8 cellular contexts compared by ENCODE assay signal in the genomic region with DNA sequence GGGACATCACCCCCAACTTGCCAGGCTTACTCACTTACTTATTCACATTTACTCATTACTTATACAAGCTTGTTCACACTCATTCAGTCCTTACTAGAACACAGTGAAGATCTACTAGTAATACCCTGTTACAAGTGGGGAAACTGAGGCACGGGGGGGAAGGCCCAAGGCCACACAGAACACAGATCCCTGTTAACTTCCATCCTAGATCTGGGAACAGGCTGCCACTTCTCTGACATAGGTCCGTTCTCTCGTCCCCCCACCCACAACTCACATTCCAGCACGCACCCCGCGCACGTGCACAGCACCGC. TPM values are rescaled to one million over a fixed set of nuclear protein-coding genes. Genes with fewer than 3 reads are reported as not detected.
DNase-seq lines count a peak whose midpoint lies in the region; ATAC-seq and TF ChIP-seq lines count a peak whose summit lies in the region.

No MANE protein-coding gene starts in this region.

- no peak for TF ChIP-seq CTCF in body of pancreas (IDR thresholded peaks at IDR 0.05)

- no peak overlapping the region for H2AFZ ChIP-seq in ACC112 (ENCODE audit: low read length, unreplicated experiment)

- H3K9ac ChIP-seq in HUES6 (ENCODE audit: low read length), result peak overlapping the region; percentile 30

- no peaks in the 10 kb centered on the region for H3K79me2 ChIP-seq in ACC112 (ENCODE audit: control insufficient read depth, insufficient read depth, low read length, unreplicated experiment)

- DNase-seq in body of pancreas, result no peak
- DNase-seq in anterior cingulate cortex (lab: John Stamatoyannopoulos, UW), result no peak
- no peak for DNase-seq in NCI-H2029 treated with DMSO at 0.1 percent for 48 hours (lab: John Stamatoyannopoulos, UW)
- DNase-seq in iPS-NIHi11 (ENCODE audit: low spot score), result no peak

- H3K36me3 ChIP-seq in ACC112 (ENCODE audit: insufficient read depth, low read length), result no peaks in the 10 kb centered on the region
- no peaks in the 10 kb centered on the region for H3K36me3 ChIP-seq in HUES6 (ENCODE audit: control insufficient read depth, insufficient read depth, low read length)
- no peaks in the 10 kb centered on the region for H3K36me3 ChIP-seq in body of pancreas (replicated peaks in 1 of 2; ENCODE audit: insufficient read depth in 1 of 2, low read depth in 2 of 2)
- H3K36me3 ChIP-seq in mesodermal cell (ENCODE audit: control insufficient read depth, insufficient read depth, low read length), result no peaks in the 10 kb centered on the region

- peak overlapping the region; percentile 70 for H3K4me3 ChIP-seq in ACC112 (ENCODE audit: low read depth, low read length)
- peak overlapping the region; percentile 54 for H3K4me3 ChIP-seq in HUES6 (ENCODE audit: low read depth, low read length)
- no peak overlapping the region for H3K4me3 ChIP-seq in body of pancreas
- peak overlapping the region; percentile 30 for H3K4me3 ChIP-seq in mesodermal cell (ENCODE audit: extremely low read depth, insufficient read depth, low read length, poor library complexity, severe bottlenecking)

- ATAC-seq in body of pancreas, result no peak
- no peak for ATAC-seq in GM21528 (IDR thresholded peaks at IDR 0.05; ENCODE audit: low FRiP score, unreplicated experiment)

- no peak overlapping the region for H3K27ac ChIP-seq in ACC112 (ENCODE audit: low read depth, low read length)
- no peak overlapping the region for H3K27ac ChIP-seq in HUES6 (ENCODE audit: low read depth, low read length)
- peak overlapping the region in 3 of 4 donors; percentile 50 to 86 (median 75) for H3K27ac ChIP-seq in body of pancreas
- no peak overlapping the region for H3K27ac ChIP-seq in mesodermal cell (ENCODE audit: low read depth, low read length, severe bottlenecking)

- intact Hi-C loops in body of pancreas (cut with DNase I), result no loop called here

- H3K9me3 ChIP-seq in HUES6 (ENCODE audit: control insufficient read depth, insufficient read depth, low read depth, low read length), result no peaks in the 10 kb centered on the region
- H3K9me3 ChIP-seq in body of pancreas, result no peaks in the 10 kb centered on the region
- H3K9me3 ChIP-seq in mesodermal cell (ENCODE audit: control insufficient read depth, low read length), result no peaks in the 10 kb centered on the region

- WGBS in body of pancreas, 2 donors, result 0 to 13% methylated on average over 1 to 8 of the region's 8 CpGs
- 23 to 35% methylated on average over 3 to 7 of the region's 8 CpGs for WGBS in mesodermal cell (ENCODE audit: insufficient coverage in 2 of 2), 2 experiments

- no peak for TF ChIP-seq POLR2A in body of pancreas (IDR thresholded peaks at IDR 0.05)

- H3K27me3 ChIP-seq in ACC112 (ENCODE audit: insufficient read depth, low read length) (peaks cover 18% of the 10 kb centered on the region), HUES6 (ENCODE audit: control insufficient read depth, insufficient read depth, low read length) (peaks cover 20% of the 10 kb centered on the region), body of pancreas (no peaks in the 10 kb centered on the region)

- H3K4me1 ChIP-seq in ACC112 (ENCODE audit: control insufficient read depth, insufficient read depth, low read length, unreplicated experiment), result peaks cover 3% of the 10 kb centered on the region
- H3K4me1 ChIP-seq in HUES6 (ENCODE audit: control insufficient read depth, insufficient read depth, low read length), result peaks cover 7% of the 10 kb centered on the region
- peaks cover 64% of the 10 kb centered on the region for H3K4me1 ChIP-seq in body of pancreas
- H3K4me1 ChIP-seq in mesodermal cell (ENCODE audit: control insufficient read depth, insufficient read depth, low read length, poor library complexity, severe bottlenecking), result peaks cover 7% of the 10 kb centered on the region

RNA-seq across cellular contexts. Expression of gene NRTN, which starts 1.5 kb away (rescaled TPM):
- 10 to 100 TPM; 24.1 to 70.9 TPM for total RNA-seq in body of pancreas
- 2.1 TPM for polyA plus RNA-seq in mesodermal cell (2013, experiment 1 of 2)
- 3.0 TPM for polyA plus RNA-seq in mesodermal cell (2013, experiment 2 of 2)

RNA-seq across cellular contexts. Expression of gene DUS3L, which starts 12.4 kb away (rescaled TPM):
- 10 to 100 TPM; 28.0 to 39.6 TPM for total RNA-seq in body of pancreas
- 15.4 TPM for polyA plus RNA-seq in mesodermal cell (2013, experiment 1 of 2)
- polyA plus RNA-seq in mesodermal cell (2013, experiment 2 of 2), result 10.7 TPM

RNA-seq across cellular contexts. Expression of gene PRR22, which starts 18.9 kb away (rescaled TPM):
- total RNA-seq in body of pancreas, result 1 to 10 TPM; 2.3 TPM
- polyA plus RNA-seq in mesodermal cell (2013, experiment 1 of 2), result 0.96 TPM
- polyA plus RNA-seq in mesodermal cell (2013, experiment 2 of 2), result 0.81 TPM

RNA-seq across cellular contexts. Expression of gene FUT6, which starts 36.1 kb away (rescaled TPM):
- total RNA-seq in body of pancreas, result 10 to 100 TPM in 1 of 2 donors, 1 to 10 TPM in 1; 3.6 to 12.2 TPM
- polyA plus RNA-seq in mesodermal cell (2013, experiment 1 of 2), result not detected
- polyA plus RNA-seq in mesodermal cell (2013, experiment 2 of 2), result not detected

RNA-seq across cellular contexts. Expression of gene FUT3, which starts 47.9 kb away (rescaled TPM):
- 1 to 10 TPM; 5.7 to 9.2 TPM for total RNA-seq in body of pancreas
- polyA plus RNA-seq in mesodermal cell (2013, experiment 1 of 2), result not detected
- not detected for polyA plus RNA-seq in mesodermal cell (2013, experiment 2 of 2)

Comparison
In these comparisons a context has a peak if more than half of its experiments do, and no peak if none do; other contexts are left out.
1. H3K27ac ChIP-seq: peak in body of pancreas (3 of 4); none in ACC112 (single experiment), HUES6 (single experiment) and mesodermal cell (single experiment).
2. H3K4me3 ChIP-seq: peak in ACC112 (single experiment), HUES6 (single experiment) and mesodermal cell (single experiment); none in body of pancreas (0 of 2).